In genomic region chr3:125692361-125692760, GRCh38 we compare ENCODE assay signal across 22 cellular contexts.
"Had no signal": no experiment of that assay in that cellular context is flagged by ENCODE, and none has a peak within 500 bp of the region (broad histone marks: within the 10 kb centered on the region; RNA-seq: fewer than 3 reads in every experiment).

No MANE protein-coding gene starts in this region.

- H3K27ac Mint-ChIP-seq: stimulated activated effector memory CD8-positive, alpha-beta T cell treated with anti-CD3 and anti-CD28 coated beads, Interleukin-12 subunit alpha, Interleukin-12 subunit beta, amount 100 ng/mL, for 72 hours; stimulated activated memory B cell treated with anti-CD40 and anti-IgM and Interleukin-4, amounts not matched to agents 10 μg/mL and 1 μg/mL and 100 μg/mL, for 72 hours; stimulated activated naive B cell treated with anti-CD40 and anti-IgM and Interleukin-4, amounts not matched to agents 10 μg/mL and 1 μg/mL and 100 μg/mL, for 72 hours; stimulated activated naive CD8-positive, alpha-beta T cell treated with anti-CD3 and anti-CD28 coated beads, Interleukin-15, Interleukin-2, amounts not matched to agents 100 ng/mL and 50 ng/mL, for 24 hours; type B pancreatic cell had no signal

- H3K4me3 Mint-ChIP-seq: stimulated activated effector memory CD8-positive, alpha-beta T cell treated with anti-CD3 and anti-CD28 coated beads, Interleukin-12 subunit alpha, Interleukin-12 subunit beta, amount 100 ng/mL, for 72 hours; stimulated activated memory B cell treated with anti-CD40 and anti-IgM and Interleukin-4, amounts not matched to agents 10 μg/mL and 1 μg/mL and 100 μg/mL, for 72 hours; stimulated activated naive B cell treated with anti-CD40 and anti-IgM and Interleukin-4, amounts not matched to agents 10 μg/mL and 1 μg/mL and 100 μg/mL, for 72 hours; stimulated activated naive CD8-positive, alpha-beta T cell treated with anti-CD3 and anti-CD28 coated beads, Interleukin-15, Interleukin-2, amounts not matched to agents 100 ng/mL and 50 ng/mL, for 24 hours; type B pancreatic cell had no signal

- H3K27me3 Mint-ChIP-seq: stimulated activated memory B cell treated with anti-CD40 and anti-IgM and Interleukin-4, amounts not matched to agents 10 μg/mL and 1 μg/mL and 100 μg/mL, for 72 hours; stimulated activated naive CD8-positive, alpha-beta T cell treated with anti-CD3 and anti-CD28 coated beads, Interleukin-15, Interleukin-2, amounts not matched to agents 100 ng/mL and 50 ng/mL, for 24 hours; type B pancreatic cell had no signal

- H3K36me3 Mint-ChIP-seq: stimulated activated effector memory CD8-positive, alpha-beta T cell treated with anti-CD3 and anti-CD28 coated beads, Interleukin-12 subunit alpha, Interleukin-12 subunit beta, amount 100 ng/mL, for 72 hours; stimulated activated memory B cell treated with anti-CD40 and anti-IgM and Interleukin-4, amounts not matched to agents 10 μg/mL and 1 μg/mL and 100 μg/mL, for 72 hours; stimulated activated naive B cell treated with anti-CD40 and anti-IgM and Interleukin-4, amounts not matched to agents 10 μg/mL and 1 μg/mL and 100 μg/mL, for 72 hours; type B pancreatic cell had no signal

- ATAC-seq: stimulated activated effector memory CD8-positive, alpha-beta T cell treated with anti-CD3 and anti-CD28 coated beads, Interleukin-12 subunit alpha, Interleukin-12 subunit beta, amount 100 ng/mL, for 72 hours; stimulated activated memory B cell treated with anti-CD40 and anti-IgM and Interleukin-4, amounts not matched to agents 10 μg/mL and 1 μg/mL and 100 μg/mL, for 72 hours; stimulated activated naive B cell treated with anti-CD40 and anti-IgM and Interleukin-4, amounts not matched to agents 10 μg/mL and 1 μg/mL and 100 μg/mL, for 72 hours; upper lobe of right lung had no signal

- DNase-seq: stimulated activated CD4-positive, alpha-beta T cell treated with anti-CD3 and anti-CD28 coated beads, Interleukin-2, amount 100 ng/mL, for 24 hours; stimulated activated CD4-positive, alpha-beta T cell treated with anti-CD3 and anti-CD28 coated beads, Interleukin-2, amount 100 ng/mL, for 48 hours; stimulated activated CD4-positive, alpha-beta T cell treated with anti-CD3 and anti-CD28 coated beads, Interleukin-4, amount 100 ng/mL, for 1 hour; stimulated activated CD4-positive, alpha-beta T cell treated with anti-CD3 and anti-CD28 coated beads, Interleukin-4, amount 100 ng/mL, for 24 hours; stimulated activated CD4-positive, alpha-beta T cell treated with anti-CD3 and anti-CD28 coated beads, Interleukin-4, amount 100 ng/mL, for 4 hours; stimulated activated CD8-positive, alpha-beta memory T cell treated with anti-CD3 and anti-CD28 coated beads, Interleukin-4, amount 100 ng/mL, for 48 hours; stimulated activated naive B cell treated with anti-CD40 and anti-IgM and Interleukin-4, amounts not matched to agents 10 μg/mL and 1 μg/mL and 100 μg/mL, for 72 hours; stimulated activated naive CD4-positive, alpha-beta T cell; stimulated activated naive CD4-positive, alpha-beta T cell treated with Interleukin-2 at 50 U/mL for 16 hours; stomach; substantia nigra; testis; thyroid gland; tibial artery; transverse colon; trophoblast cell; upper lobe of right lung; uterus had no signal

- H3K9me3 Mint-ChIP-seq: stimulated activated effector memory CD8-positive, alpha-beta T cell treated with anti-CD3 and anti-CD28 coated beads, Interleukin-12 subunit alpha, Interleukin-12 subunit beta, amount 100 ng/mL, for 72 hours; stimulated activated memory B cell treated with anti-CD40 and anti-IgM and Interleukin-4, amounts not matched to agents 10 μg/mL and 1 μg/mL and 100 μg/mL, for 72 hours; stimulated activated naive B cell treated with anti-CD40 and anti-IgM and Interleukin-4, amounts not matched to agents 10 μg/mL and 1 μg/mL and 100 μg/mL, for 72 hours; stimulated activated naive CD8-positive, alpha-beta T cell treated with anti-CD3 and anti-CD28 coated beads, Interleukin-15, Interleukin-2, amounts not matched to agents 100 ng/mL and 50 ng/mL, for 24 hours; type B pancreatic cell had no signal

- H3K4me1 Mint-ChIP-seq: stimulated activated effector memory CD8-positive, alpha-beta T cell treated with anti-CD3 and anti-CD28 coated beads, Interleukin-12 subunit alpha, Interleukin-12 subunit beta, amount 100 ng/mL, for 72 hours; stimulated activated memory B cell treated with anti-CD40 and anti-IgM and Interleukin-4, amounts not matched to agents 10 μg/mL and 1 μg/mL and 100 μg/mL, for 72 hours; stimulated activated naive B cell treated with anti-CD40 and anti-IgM and Interleukin-4, amounts not matched to agents 10 μg/mL and 1 μg/mL and 100 μg/mL, for 72 hours had no signal
